Comparison of ENCODE assay signal across 24 cellular contexts in genomic region chr5:1412621-1413020, GRCh38. TPM values are rescaled to one million over a fixed set of nuclear protein-coding genes. Genes with fewer than 3 reads are reported as not detected.
DNase-seq lines count a peak whose midpoint lies in the region; ATAC-seq, FAIRE-seq and TF ChIP-seq lines count a peak whose summit lies in the region.
"Had no signal": no experiment of that assay in that cellular context is flagged by ENCODE, and none has a peak within 500 bp of the region (broad histone marks: within the 10 kb centered on the region; RNA-seq: fewer than 3 reads in every experiment).

No MANE protein-coding gene starts in this region.

- H3K4me3 Mint-ChIP-seq in CD14-positive monocyte: no peak overlapping the region
- H3K4me3 Mint-ChIP-seq: CD4-positive, CD25-positive, alpha-beta regulatory T cell; CD8-positive, alpha-beta memory T cell had no signal

- H3K36me3 ChIP-seq in heart right ventricle: no peaks in the 10 kb centered on the region
- no peaks in the 10 kb centered on the region for H3K36me3 ChIP-seq in kidney (ENCODE audit: control insufficient read depth in 1 of 2, insufficient read depth in 2 of 2, low read length in 2 of 2)
- no peaks in the 10 kb centered on the region for H3K36me3 ChIP-seq in upper lobe of right lung

- H3K9me3 Mint-ChIP-seq in CD14-positive monocyte: peaks cover 0 to 3% (median 0%) of the 10 kb centered on the region in 7 donors
- H3K9me3 Mint-ChIP-seq: CD8-positive, alpha-beta memory T cell had no signal

- no peak overlapping the region for H3K27ac ChIP-seq in heart right ventricle
- H3K27ac ChIP-seq in kidney (ENCODE audit: low read depth in 2 of 2, low read length in 2 of 2): no peak overlapping the region
- H3K27ac ChIP-seq in upper lobe of right lung: no peak overlapping the region
- H3K27ac ChIP-seq: 22Rv1, A549, GM23248 had no signal

- H3K27me3 ChIP-seq in heart right ventricle (peaks cover 0 to 47% (median 22%) of the 10 kb centered on the region in 7 donors), upper lobe of right lung (no peaks in the 10 kb centered on the region)

- H3K9me3 ChIP-seq in heart right ventricle (no peaks in the 10 kb centered on the region), kidney (ENCODE audit: control insufficient read depth in 1 of 2, low read length in 2 of 2) (no peaks in the 10 kb centered on the region), upper lobe of right lung (no peaks in the 10 kb centered on the region)
- H3K9me3 ChIP-seq: A549 had no signal

- peaks cover 5 to 16% (median 5%) of the 10 kb centered on the region in 3 donors for H3K27me3 Mint-ChIP-seq in CD14-positive monocyte (ENCODE audit: low read depth in 3 of 3)

- no peak for ATAC-seq in Right ventricle myocardium inferior
- ATAC-seq in heart right ventricle: no peak
- no peak for ATAC-seq in upper lobe of right lung
- ATAC-seq in HG03139 (IDR thresholded peaks at IDR 0.05; ENCODE audit: unreplicated experiment): no peak
- ATAC-seq: A549, GM12878 had no signal

- no peak for TF ChIP-seq CTCF in heart right ventricle (IDR thresholded peaks at IDR 0.05)
- no peak for TF ChIP-seq CTCF in CD14-positive monocyte (IDR thresholded peaks at IDR 0.05)
- TF ChIP-seq CTCF in kidney (IDR thresholded peaks at IDR 0.05; ENCODE audit: borderline replicate concordance, extremely low read depth, insufficient read depth): no peak
- TF ChIP-seq CTCF in upper lobe of right lung (IDR thresholded peaks at IDR 0.05): no peak

- H3K4me3 ChIP-seq in heart right ventricle (no peak overlapping the region), kidney (ENCODE audit: low read length in 2 of 2) (no peak overlapping the region), upper lobe of right lung (no peak overlapping the region)
- H3K4me3 ChIP-seq: A549, GM12878, GM23248 had no signal

- intact Hi-C loops in Right ventricle myocardium inferior (cut with DNase I) (no loop called here), heart right ventricle (cut with DNase I) (no loop called here), CD14-positive monocyte (cut with micrococcal nuclease) (no loop called here), kidney (cut with DNase I) (no loop called here), upper lobe of right lung (cut with DNase I) (no loop called here)

- DNase-seq in Right ventricle myocardium inferior (ENCODE audit: missing footprints): peak; percentile 23
- DNase-seq in heart right ventricle: no peak
- peak; percentile 25 for DNase-seq in CD14-positive monocyte (ENCODE audit: low spot score)
- peak; percentile 29 for DNase-seq in kidney
- peak; percentile 53 for DNase-seq in upper lobe of right lung
- DNase-seq in SW 1271 (lab: John Stamatoyannopoulos, UW): no peak
- DNase-seq: AML-193; CD4-positive, CD25-positive, alpha-beta regulatory T cell; COR-L47; DMS 273 treated with DMSO at 0.1 percent for 48 hours; DMS53; DND-41; EL; GM23248; HCEC 1CT; IMR-90 had no signal

- H3K4me1 Mint-ChIP-seq in CD14-positive monocyte: no peaks in the 10 kb centered on the region
- H3K4me1 Mint-ChIP-seq: CD4-positive, CD25-positive, alpha-beta regulatory T cell had no signal

- no peaks in the 10 kb centered on the region for H3K36me3 Mint-ChIP-seq in CD14-positive monocyte
- H3K36me3 Mint-ChIP-seq: CD4-positive, CD25-positive, alpha-beta regulatory T cell; CD8-positive, alpha-beta memory T cell had no signal

- no peaks in the 10 kb centered on the region for H3K4me1 ChIP-seq in heart right ventricle
- H3K4me1 ChIP-seq in kidney (ENCODE audit: control insufficient read depth in 1 of 2, insufficient read depth in 1 of 2, low read depth in 1 of 2, low read length in 2 of 2): no peaks in the 10 kb centered on the region
- H3K4me1 ChIP-seq in upper lobe of right lung: no peaks in the 10 kb centered on the region
- H3K4me1 ChIP-seq: A549 had no signal

- WGBS in heart right ventricle, 2 donors: 34 to 41% methylated on average over 10 of the region's 10 CpGs

- H3K27ac Mint-ChIP-seq in CD14-positive monocyte: no peak overlapping the region
- H3K27ac Mint-ChIP-seq: CD4-positive, CD25-positive, alpha-beta regulatory T cell had no signal

- H3K9ac ChIP-seq in kidney (ENCODE audit: low read length in 2 of 2): no peak overlapping the region
- H3K9ac ChIP-seq: GM23248 had no signal

- no peak for FAIRE-seq in kidney (lab: Jason Lieb, UNC)
- FAIRE-seq: A549, GM12878, H54 had no signal

RNA-seq across cellular contexts. Expression of gene SLC6A3, which starts 32.6 kb away (rescaled TPM):
- total RNA-seq in Right ventricle myocardium inferior: not detected
- total RNA-seq in heart right ventricle: under 1 TPM in 2 of 10 donors, not detected in 8; 0.18 to 0.19 TPM
- polyA plus RNA-seq in heart right ventricle: under 1 TPM in 1 of 2 donors, not detected in 1; 0.04 TPM
- not detected for polyA plus RNA-seq in CD14-positive monocyte
- total RNA-seq in kidney: 0.54 TPM
- 0.09 TPM for polyA plus RNA-seq in kidney (ENCODE audit: insufficient read depth, low read depth, low replicate concordance)
- 0.52 TPM for total RNA-seq in upper lobe of right lung
- total RNA-seq: CD4-positive, CD25-positive, alpha-beta regulatory T cell; CD8-positive, alpha-beta memory T cell; G401; GM12878; GM23248; IMR-90 had no signal
- polyA plus RNA-seq: BJ; CD8-positive, alpha-beta memory T cell; GM23248; IMR-90 had no signal

Comparison
In these comparisons a context has a peak if more than half of its experiments do, and no peak if none do; other contexts are left out.
1. DNase-seq: peak in Right ventricle myocardium inferior (single experiment), CD14-positive monocyte (single experiment), kidney (single experiment) and upper lobe of right lung (single experiment); none in heart right ventricle (0 of 2) and SW 1271 (0 of 2).